25 cellular contexts compared by ENCODE assay signal in the genomic region with DNA sequence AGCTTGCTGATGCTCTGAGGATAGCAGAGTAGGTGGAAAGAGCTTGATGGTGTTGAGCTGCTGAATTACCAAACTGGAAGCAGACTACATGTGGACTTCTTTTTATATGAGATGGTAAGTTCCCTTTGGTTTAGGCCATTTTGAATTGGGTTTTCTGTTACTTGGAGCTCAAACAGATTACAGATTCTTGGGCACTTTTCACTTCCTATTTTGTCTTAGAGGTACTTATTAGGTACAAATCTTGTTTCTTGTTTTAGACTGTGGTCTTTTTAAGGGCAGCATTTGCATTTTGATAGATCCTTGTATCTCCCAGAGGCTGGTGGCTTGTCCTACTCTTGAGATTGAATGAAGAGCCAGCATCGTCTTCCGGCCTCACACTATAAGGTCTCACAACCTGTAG.
DNase-seq lines count a peak whose midpoint lies in the region; ATAC-seq and TF ChIP-seq lines count a peak whose summit lies in the region.
"Had no signal": no experiment of that assay in that cellular context is flagged by ENCODE, and none has a peak within 500 bp of the region (broad histone marks: within the 10 kb centered on the region; RNA-seq: fewer than 3 reads in every experiment).

No MANE protein-coding gene starts in this region.

- 88 to 98% methylated on average over 2 of the region's 2 CpGs for WGBS in esophagus squamous epithelium, 2 donors

- no peak for TF ChIP-seq POLR2A in esophagus squamous epithelium (IDR thresholded peaks at IDR 0.05)

- H3K4me1 ChIP-seq in esophagus squamous epithelium = peaks cover 16 to 77% (median 40%) of the 10 kb centered on the region in 3 donors

- peak; percentile 23 for ATAC-seq in GM18511 (IDR thresholded peaks at IDR 0.05; ENCODE audit: unreplicated experiment)
- ATAC-seq: HCT116; natural killer cell treated with Interleukin-12 subunit alpha and Interleukin-12 subunit beta and Interleukin-15 and Interleukin-18, amount 100 ng/mL, for 72 hours had no signal

- DNase-seq in MV-4-11 (lab: John Stamatoyannopoulos, UW) = peak; percentile 15
- DNase-seq in esophagus squamous epithelium (lab: John Stamatoyannopoulos, UW) = no peak
- no peak for DNase-seq in GOT3 (lab: John Stamatoyannopoulos, UW)
- DNase-seq in activated CD8-positive, alpha-beta memory T cell treated with anti-CD3 and anti-CD28 coated beads, Interleukin-2, amount 50 U/mL, for 4 hours = no peak
- no peak for DNase-seq in MG63
- no peak for DNase-seq in putamen (ENCODE audit: low spot score)
- DNase-seq: activated CD4-positive, alpha-beta T cell treated with anti-CD3 and anti-CD28 coated beads, Interleukin-2, amount 10 ng/mL, durations not matched to agents 7 days and 5 days; activated CD8-positive, alpha-beta memory T cell treated with anti-CD3 and anti-CD28 coated beads, Interleukin-2, amount 10 ng/mL, durations not matched to agents 7 days and 5 days; activated naive CD4-positive, alpha-beta T cell treated with anti-CD3 and anti-CD28 coated beads, Interleukin-2, amount 50 U/mL, for 16 hours; amygdala; CD8-positive, alpha-beta memory T cell; NCI-H1048; NCI-H526; ovary; SK-N-SH; spleen; stimulated activated CD4-positive, alpha-beta T cell treated with anti-CD3 and anti-CD28 coated beads, Interleukin-4, amount 100 ng/mL, for 1 hour; stimulated activated naive CD4-positive, alpha-beta T cell; testis had no signal

- no peak overlapping the region for H3K4me3 ChIP-seq in esophagus squamous epithelium
- H3K4me3 ChIP-seq in MG63 = no peak overlapping the region
- H3K4me3 ChIP-seq: cardiac muscle cell, ovary, right atrium auricular region, spleen, testis had no signal

- intact Hi-C loops in esophagus squamous epithelium (cut with DNase I) = loop anchor here (5.0 kb wide), 1 partner anchor 223 kb away; no protein-coding TSS in a partner anchor

- H3K27me3 ChIP-seq in esophagus squamous epithelium = no peaks in the 10 kb centered on the region
- no peaks in the 10 kb centered on the region for H3K27me3 ChIP-seq in MG63
- H3K27me3 ChIP-seq: cardiac muscle cell, ovary, right atrium auricular region, spleen, testis had no signal

- peak overlapping the region; percentile 57 to 93 (median 83) for H3K27ac ChIP-seq in esophagus squamous epithelium
- H3K27ac ChIP-seq: cardiac muscle cell, ovary, right atrium auricular region, spleen, testis, VCaP had no signal

- no peak for TF ChIP-seq CTCF in esophagus squamous epithelium (IDR thresholded peaks at IDR 0.05)

- H3K9me3 ChIP-seq in esophagus squamous epithelium (no peaks in the 10 kb centered on the region), MG63 (no peaks in the 10 kb centered on the region)
- H3K9me3 ChIP-seq: ovary, right atrium auricular region, SK-N-SH, spleen, testis had no signal

- H3K36me3 ChIP-seq in esophagus squamous epithelium (no peaks in the 10 kb centered on the region), MG63 (peaks cover 48% of the 10 kb centered on the region)
- H3K36me3 ChIP-seq: cardiac muscle cell, ovary, right atrium auricular region, spleen had no signal
